In the genomic region with DNA sequence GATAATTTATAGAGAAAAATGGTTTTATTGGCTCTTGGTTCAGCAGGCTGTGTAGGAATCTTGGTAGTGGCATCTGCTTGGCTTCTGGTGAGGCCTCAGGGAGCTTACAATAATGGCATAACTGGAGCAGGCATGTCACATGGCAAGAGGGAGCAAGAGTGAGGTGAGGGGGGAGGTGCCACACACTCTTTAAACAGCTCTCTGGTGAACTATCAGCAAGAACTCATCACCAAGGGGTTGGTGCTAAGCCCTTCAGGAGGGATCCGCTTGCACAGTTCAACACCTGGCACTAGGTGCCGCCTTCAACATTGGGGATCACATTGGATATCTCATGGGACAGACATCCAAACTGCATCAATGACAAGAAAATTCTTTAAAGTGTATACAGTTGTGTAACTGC, we compare ENCODE assay signal across 10 cellular contexts. TPM values are rescaled to one million over a fixed set of nuclear protein-coding genes. Genes with fewer than 3 reads are reported as not detected.
DNase-seq lines count a peak whose midpoint lies in the region; TF ChIP-seq lines count a peak whose summit lies in the region.
"Had no signal": no experiment of that assay in that cellular context is flagged by ENCODE, and none has a peak within 500 bp of the region (broad histone marks: within the 10 kb centered on the region; RNA-seq: fewer than 3 reads in every experiment).

No MANE protein-coding gene starts in this region.

- no peak overlapping the region for H3K9ac ChIP-seq in OCI-LY3 (ENCODE audit: low read length)

- H2AFZ ChIP-seq in OCI-LY3 (ENCODE audit: low read depth, low read length) = no peak overlapping the region

- H3K4me3 ChIP-seq in OCI-LY3 (ENCODE audit: low read length) (peak overlapping the region; percentile 46), Peyer's patch (no peak overlapping the region), brain microvascular endothelial cell (ENCODE audit: low read depth, low read length) (no peak overlapping the region)

- H3K4me1 ChIP-seq in OCI-LY3 (ENCODE audit: low read length) = peaks cover 43% of the 10 kb centered on the region
- H3K4me1 ChIP-seq in Peyer's patch = peaks cover 0 to 73% (median 32%) of the 10 kb centered on the region in 4 donors

- H3K4me1 Mint-ChIP-seq in activated T-cell treated with anti-CD3 and anti-CD28 coated beads, Interleukin-2, amount 50 U/mL, for 24 hours (ENCODE audit: low read depth) = peaks cover 85% of the 10 kb centered on the region
- H3K4me1 Mint-ChIP-seq in chondrocyte (ENCODE audit: low read depth) (peaks cover 66% of the 10 kb centered on the region), progenitor cell of endocrine pancreas (ENCODE audit: low read depth) (peaks cover 24% of the 10 kb centered on the region)

- in situ Hi-C loops in brain microvascular endothelial cell (cut with HindIII; ENCODE audit: low pct_ligation_motif_present, low sequenced_read_pairs) = no loop called here

- H3K36me3 Mint-ChIP-seq in activated T-cell treated with anti-CD3 and anti-CD28 coated beads, Interleukin-2, amount 50 U/mL, for 24 hours (ENCODE audit: low read depth) = peaks cover 68% of the 10 kb centered on the region
- H3K36me3 Mint-ChIP-seq in chondrocyte (ENCODE audit: low read depth) (peaks cover 7% of the 10 kb centered on the region), progenitor cell of endocrine pancreas (ENCODE audit: insufficient read depth) (peaks cover 14% of the 10 kb centered on the region)

- H4K20me1 ChIP-seq in OCI-LY3 (ENCODE audit: insufficient read depth, low read length) = peaks cover 97% of the 10 kb centered on the region

- H3K4me3 Mint-ChIP-seq in activated T-cell treated with anti-CD3 and anti-CD28 coated beads, Interleukin-2, amount 50 U/mL, for 24 hours = peak overlapping the region; percentile 34
- H3K4me3 Mint-ChIP-seq in chondrocyte (ENCODE audit: unreplicated experiment) (no peak overlapping the region), progenitor cell of endocrine pancreas (ENCODE audit: low read depth) (no peak overlapping the region)
- H3K4me3 Mint-ChIP-seq: activated naive CD4-positive, alpha-beta T cell treated with anti-CD3 and anti-CD28 coated beads, Interleukin-2, amount 10 ng/mL, durations not matched to agents 7 days and 5 days; mesothelial cell of epicardium had no signal

- peak overlapping the region; percentile 53 for H3K4me2 ChIP-seq in OCI-LY3 (ENCODE audit: low read length)

- H3K27ac Mint-ChIP-seq in activated T-cell treated with anti-CD3 and anti-CD28 coated beads, Interleukin-2, amount 50 U/mL, for 24 hours = peak overlapping the region; percentile 64
- H3K27ac Mint-ChIP-seq in chondrocyte (ENCODE audit: unreplicated experiment) = peak overlapping the region; percentile 15
- peak overlapping the region; percentile 67 for H3K27ac Mint-ChIP-seq in progenitor cell of endocrine pancreas
- H3K27ac Mint-ChIP-seq: activated naive CD4-positive, alpha-beta T cell treated with anti-CD3 and anti-CD28 coated beads, Interleukin-2, amount 10 ng/mL, durations not matched to agents 7 days and 5 days; mesothelial cell of epicardium had no signal

- H3K9me3 ChIP-seq in OCI-LY3 (ENCODE audit: insufficient read depth, low read length) (no peaks in the 10 kb centered on the region), Peyer's patch (no peaks in the 10 kb centered on the region)

- TF ChIP-seq CTCF in OCI-LY3 (IDR thresholded peaks at IDR 0.05; ENCODE audit: low read depth, low read length) = peak; percentile 32
- no peak for TF ChIP-seq CTCF in chondrocyte (IDR thresholded peaks at IDR 0.05)
- no peak for TF ChIP-seq CTCF in progenitor cell of endocrine pancreas (IDR thresholded peaks at IDR 0.05; ENCODE audit: unreplicated experiment)
- TF ChIP-seq CTCF in Peyer's patch (IDR thresholded peaks at IDR 0.05) = no peak
- no peak for TF ChIP-seq CTCF in brain microvascular endothelial cell (IDR thresholded peaks at IDR 0.05; ENCODE audit: low read depth, low read length, missing control alignments)

- peaks cover 100% of the 10 kb centered on the region for H3K79me2 ChIP-seq in OCI-LY3 (ENCODE audit: low read length)

- no peaks in the 10 kb centered on the region for H3K9me3 Mint-ChIP-seq in activated T-cell treated with anti-CD3 and anti-CD28 coated beads, Interleukin-2, amount 50 U/mL, for 24 hours
- H3K9me3 Mint-ChIP-seq in chondrocyte (ENCODE audit: low read depth) (peaks cover 3% of the 10 kb centered on the region), progenitor cell of endocrine pancreas (ENCODE audit: low read depth) (no peaks in the 10 kb centered on the region)
- H3K9me3 Mint-ChIP-seq: activated naive CD4-positive, alpha-beta T cell treated with anti-CD3 and anti-CD28 coated beads, Interleukin-2, amount 10 ng/mL, durations not matched to agents 7 days and 5 days had no signal

- H3K27ac ChIP-seq in OCI-LY3 (ENCODE audit: low read length) = no peak overlapping the region
- H3K27ac ChIP-seq in Peyer's patch = no peak overlapping the region
- no peak overlapping the region for H3K27ac ChIP-seq in brain microvascular endothelial cell

- H3K27me3 ChIP-seq in OCI-LY3 (ENCODE audit: low read depth, low read length) (no peaks in the 10 kb centered on the region), Peyer's patch (no peaks in the 10 kb centered on the region), brain microvascular endothelial cell (replicated peaks) (no peaks in the 10 kb centered on the region)

- no peak for DNase-seq in activated T-cell treated with anti-CD3 and anti-CD28 coated beads, Interleukin-2, amount 50 U/mL, for 24 hours
- DNase-seq in activated T-cell treated with anti-CD3 and anti-CD28 coated beads for 4 hours (no peak), chondrocyte (ENCODE audit: low spot score) (no peak), progenitor cell of endocrine pancreas (ENCODE audit: low spot score, unreplicated experiment) (no peak), Peyer's patch (no peak), brain microvascular endothelial cell (no peak), DMS153 (lab: John Stamatoyannopoulos, UW) (no peak)
- DNase-seq: activated naive CD4-positive, alpha-beta T cell treated with anti-CD3 and anti-CD28 coated beads, Interleukin-2, amount 10 ng/mL, durations not matched to agents 7 days and 5 days had no signal

- H3K36me3 ChIP-seq in OCI-LY3 (replicated peaks; ENCODE audit: low read depth, low read length) (peaks cover 32% of the 10 kb centered on the region), Peyer's patch (peaks cover 0 to 8% (median 0%) of the 10 kb centered on the region in 3 donors), brain microvascular endothelial cell (replicated peaks) (no peaks in the 10 kb centered on the region)

- TF ChIP-seq POLR2A in Peyer's patch (IDR thresholded peaks at IDR 0.05) = no peak

- H3K27me3 Mint-ChIP-seq in activated T-cell treated with anti-CD3 and anti-CD28 coated beads, Interleukin-2, amount 50 U/mL, for 24 hours = no peaks in the 10 kb centered on the region
- H3K27me3 Mint-ChIP-seq in chondrocyte (ENCODE audit: low read depth) = no peaks in the 10 kb centered on the region
- no peaks in the 10 kb centered on the region for H3K27me3 Mint-ChIP-seq in progenitor cell of endocrine pancreas
- H3K27me3 Mint-ChIP-seq: activated naive CD4-positive, alpha-beta T cell treated with anti-CD3 and anti-CD28 coated beads, Interleukin-2, amount 10 ng/mL, durations not matched to agents 7 days and 5 days had no signal

RNA-seq across cellular contexts. Expression of gene GPBP1, which starts 10.5 kb away (rescaled TPM):
- total RNA-seq in chondrocyte (40.7 to 49.3 TPM (median 45.6 TPM) in 3 replicates), progenitor cell of endocrine pancreas (128 and 135 TPM in 2 replicates), Peyer's patch (100 to 1,000 TPM in 1 of 4 donors, 10 to 100 TPM in 3; 67.0 to 191 (median 81.7) TPM)

Comparison
In these comparisons a context has a peak if more than half of its experiments do, and no peak if none do; other contexts are left out.
1. H3K27ac Mint-ChIP-seq: peak in every context shown above with its lines; median percentile 67 in progenitor cell of endocrine pancreas; 64 in activated T-cell treated with anti-CD3 and anti-CD28 coated beads, Interleukin-2, amount 50 U/mL, for 24 hours; 15 in chondrocyte.